ENCODE assay signal across 10 cellular contexts in genomic region chr18:2857491-2858063, GRCh38. TPM values are rescaled to one million over a fixed set of nuclear protein-coding genes. Genes with fewer than 3 reads are reported as not detected.
DNase-seq lines count a peak whose midpoint lies in the region; ATAC-seq and TF ChIP-seq lines count a peak whose summit lies in the region.
"Had no signal": no experiment of that assay in that cellular context is flagged by ENCODE, and none has a peak within 500 bp of the region (broad histone marks: within the 10 kb centered on the region; RNA-seq: fewer than 3 reads in every experiment).

No MANE protein-coding gene starts in this region.

- TF ChIP-seq CTCF in GM23338 (conservative IDR thresholded peaks at IDR 0.05; ENCODE audit: low read depth in 2 of 2) (no peak), coronary artery (IDR thresholded peaks at IDR 0.05) (no peak), lower leg skin (IDR thresholded peaks at IDR 0.05) (no peak), suprapubic skin (IDR thresholded peaks at IDR 0.05) (no peak)

- H3K79me2 ChIP-seq in GM23338 (replicated peaks; ENCODE audit: insufficient read depth), result no peaks in the 10 kb centered on the region

- DNase-seq in GM23338 (ENCODE audit: low spot score) (no peak), coronary artery (ENCODE audit: low spot score) (peak; percentile 94), lower leg skin (ENCODE audit: low spot score in 2 of 2) (peak; percentile 89 to 98), suprapubic skin (ENCODE audit: low spot score in 2 of 2) (peak; percentile 93 to 94), DMS153 treated with DMSO at 0.1 percent for 48 hours (lab: John Stamatoyannopoulos, UW; ENCODE audit: unreplicated experiment) (no peak), cortex of kidney (lab: John Stamatoyannopoulos, UW) (no peak), Kasumi-1 (lab: John Stamatoyannopoulos, UW) (no peak)
- no peak for DNase-seq in T-helper 2 cell treated with Interferon-gamma antibody and Interleukin-4, amounts not matched to agents 5 μg/mL and 100 μg/mL, for 36 hours (ENCODE audit: low spot score)
- DNase-seq: NCI-H187 treated with DMSO at 0.1 percent for 48 hours had no signal

- peaks cover 3% of the 10 kb centered on the region; the same call in 2 of the 3 replicates for H3K4me1 Mint-ChIP-seq in GM23338
- peaks cover 17% of the 10 kb centered on the region for H3K4me1 Mint-ChIP-seq in T-helper 2 cell treated with Interferon-gamma antibody and Interleukin-4, amounts not matched to agents 5 μg/mL and 100 μg/mL, for 36 hours (ENCODE audit: low read depth)
- H3K4me1 Mint-ChIP-seq: central memory CD8-positive, alpha-beta T cell had no signal

- H3K27me3 ChIP-seq in GM23338 (ENCODE audit: insufficient read depth), result no peaks in the 10 kb centered on the region
- H3K27me3 ChIP-seq in suprapubic skin, result no peaks in the 10 kb centered on the region

- no peak for TF ChIP-seq EP300 in suprapubic skin (IDR thresholded peaks at IDR 0.05)

- H3K9me2 ChIP-seq in GM23338 (ENCODE audit: insufficient read depth), result peaks cover 5% of the 10 kb centered on the region

- H3K9me3 Mint-ChIP-seq in GM23338, result peaks cover 13% of the 10 kb centered on the region; the same call in 2 of the 3 replicates
- peaks cover 11% of the 10 kb centered on the region for H3K9me3 Mint-ChIP-seq in T-helper 2 cell treated with Interferon-gamma antibody and Interleukin-4, amounts not matched to agents 5 μg/mL and 100 μg/mL, for 36 hours
- H3K9me3 Mint-ChIP-seq: central memory CD8-positive, alpha-beta T cell had no signal

- TF ChIP-seq POLR2A in lower leg skin (IDR thresholded peaks at IDR 0.05), result no peak
- no peak for TF ChIP-seq POLR2A in suprapubic skin (IDR thresholded peaks at IDR 0.05)

- H3K27ac Mint-ChIP-seq in GM23338, result no peak overlapping the region
- H3K27ac Mint-ChIP-seq in T-helper 2 cell treated with Interferon-gamma antibody and Interleukin-4, amounts not matched to agents 5 μg/mL and 100 μg/mL, for 36 hours, result no peak overlapping the region

- H3K36me3 ChIP-seq in GM23338 (ENCODE audit: insufficient read depth), result no peaks in the 10 kb centered on the region
- no peaks in the 10 kb centered on the region for H3K36me3 ChIP-seq in suprapubic skin

- H4K20me1 ChIP-seq in GM23338 (replicated peaks; ENCODE audit: insufficient read depth), result no peaks in the 10 kb centered on the region

- H3K4me1 ChIP-seq in GM23338 (ENCODE audit: insufficient read depth) (no peaks in the 10 kb centered on the region), suprapubic skin (peaks cover 38% of the 10 kb centered on the region)

- peaks cover 4% of the 10 kb centered on the region; the same call in 1 of the 3 replicates for H3K36me3 Mint-ChIP-seq in GM23338 (ENCODE audit: low read depth)
- peaks cover 21% of the 10 kb centered on the region for H3K36me3 Mint-ChIP-seq in T-helper 2 cell treated with Interferon-gamma antibody and Interleukin-4, amounts not matched to agents 5 μg/mL and 100 μg/mL, for 36 hours (ENCODE audit: low read depth)

- peaks cover 2% of the 10 kb centered on the region for H3K27me3 Mint-ChIP-seq in GM23338 (ENCODE audit: insufficient read depth, low read depth, poor library complexity)
- H3K27me3 Mint-ChIP-seq in T-helper 2 cell treated with Interferon-gamma antibody and Interleukin-4, amounts not matched to agents 5 μg/mL and 100 μg/mL, for 36 hours (ENCODE audit: low read depth), result no peaks in the 10 kb centered on the region

- no peak; the same call in 2 of the 3 replicates for ATAC-seq in GM23338

- no peaks in the 10 kb centered on the region for H3F3A ChIP-seq in GM23338 (replicated peaks; ENCODE audit: low read depth)

- intact Hi-C loops in lower leg skin (cut with DNase I; ENCODE audit: low total_unique reads), result no loop called here

- H3K4me3 Mint-ChIP-seq in GM23338, result no peak overlapping the region
- no peak overlapping the region for H3K4me3 Mint-ChIP-seq in T-helper 2 cell treated with Interferon-gamma antibody and Interleukin-4, amounts not matched to agents 5 μg/mL and 100 μg/mL, for 36 hours
- H3K4me3 Mint-ChIP-seq: central memory CD8-positive, alpha-beta T cell had no signal

- 40 to 48% methylated on average over 17 of the region's 17 CpGs for WGBS in lower leg skin, 2 donors
- WGBS in suprapubic skin, result 46% methylated on average over 17 of the region's 17 CpGs

- H3K27ac ChIP-seq in GM23338 (ENCODE audit: low read depth) (no peak overlapping the region; the same call in 1 of the 2 replicates), coronary artery (peak overlapping the region; percentile 42 to 78), suprapubic skin (peak overlapping the region; percentile 64)

- H3K4me3 ChIP-seq in GM23338 (no peak overlapping the region), coronary artery (no peak overlapping the region), lower leg skin (ENCODE audit: low read depth, poor library complexity, severe bottlenecking) (no peak overlapping the region), suprapubic skin (no peak overlapping the region)

- H2AFZ ChIP-seq in GM23338, result peak overlapping the region; percentile 80; the same call in 1 of the 2 replicates

- H3K4me2 ChIP-seq in GM23338, result no peak overlapping the region

- no peaks in the 10 kb centered on the region for H3K9me3 ChIP-seq in suprapubic skin

TF ChIP-seq in GM23338, 12 proteins besides CTCF, POLR2A, EP300 and RAD21:
- no peak for TF ChIP-seq STAT1 (IDR thresholded peaks at IDR 0.05; ENCODE audit: unreplicated experiment)

RNA-seq across cellular contexts. Expression of gene EMILIN2, which starts 10.8 kb away (rescaled TPM):
- total RNA-seq in GM23338 (2014; rRNA removed; shearing (Covaris generic)), result 7.1 and 11.6 TPM in 2 replicates
- 3.0 and 3.7 TPM in 2 replicates for polyA plus RNA-seq in GM23338 (2016; fragmentation: Nextera tagmentation; extraction: Ambion mirVana)
- total RNA-seq in lower leg skin (10 to 100 TPM in 2 of 4 donors, 1 to 10 TPM in 2; 4.0 to 10.9 (median 7.5) TPM), suprapubic skin (10 to 100 TPM in 1 of 4 donors, 1 to 10 TPM in 3; 4.3 to 11.3 (median 7.1) TPM)

Comparison
In these comparisons a context has a peak if more than half of its experiments do, and no peak if none do; other contexts are left out.
1. DNase-seq: peak in coronary artery (single experiment), lower leg skin (2 of 2) and suprapubic skin (2 of 2); none in GM23338 (single experiment), T-helper 2 cell treated with Interferon-gamma antibody and Interleukin-4, amounts not matched to agents 5 μg/mL and 100 μg/mL, for 36 hours (single experiment), DMS153 treated with DMSO at 0.1 percent for 48 hours (single experiment), cortex of kidney (single experiment) and Kasumi-1 (0 of 2).